Comparison of ENCODE assay signal across 18 cellular contexts in the genomic region with DNA sequence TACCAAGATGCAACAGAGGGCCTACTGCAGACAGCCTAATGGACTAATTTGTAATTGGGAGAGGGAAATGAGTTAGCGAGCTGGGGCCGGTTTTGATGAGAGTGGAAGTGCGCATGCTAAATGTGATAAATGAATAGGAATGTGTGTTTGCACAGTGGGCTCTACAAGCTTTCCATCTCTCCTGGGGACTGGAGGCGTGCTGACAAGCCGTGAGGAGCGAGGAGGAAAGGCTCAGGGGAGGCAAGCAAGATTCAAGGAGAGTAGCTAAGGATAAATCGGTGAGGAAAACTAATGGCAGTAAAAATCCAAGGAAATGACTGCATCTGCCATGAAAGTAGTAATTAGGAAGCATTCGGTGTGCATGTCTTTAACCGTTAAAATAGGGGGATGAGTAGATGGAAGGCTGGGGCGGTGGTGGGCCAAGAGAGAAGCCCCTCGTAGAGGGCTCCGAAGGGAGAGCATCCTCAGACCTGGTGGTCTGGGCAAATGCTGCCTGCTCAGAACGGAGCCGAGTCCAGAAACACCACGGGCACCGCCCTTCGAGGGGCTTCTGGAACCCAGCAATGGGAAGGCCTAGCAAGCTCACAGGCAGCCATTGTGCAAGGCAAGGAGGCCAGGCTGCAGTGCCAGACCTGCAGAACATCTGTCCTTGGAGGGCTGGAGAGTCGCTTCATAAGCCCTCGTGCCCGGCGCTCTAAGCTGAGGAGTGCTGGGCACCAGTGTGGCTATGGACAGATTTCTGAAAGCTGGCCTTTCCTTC.
"Had no signal": no experiment of that assay in that cellular context is flagged by ENCODE, and none has a peak within 500 bp of the region (broad histone marks: within the 10 kb centered on the region; RNA-seq: fewer than 3 reads in every experiment).

No MANE protein-coding gene starts in this region.

- H3K27me3 ChIP-seq: dorsolateral prefrontal cortex, gastrocnemius medialis, neutrophil, right atrium auricular region, sigmoid colon had no signal

- DNase-seq: cortex of kidney; dorsolateral prefrontal cortex; effector CD8-positive, alpha-beta T cell; gastrocnemius medialis; kidney; left cardiac atrium; left ventricle myocardium superior; mesendoderm; naive B cell; sigmoid colon; stimulated activated naive CD4-positive, alpha-beta T cell; trophoblast cell had no signal

- H3K4me3 Mint-ChIP-seq: naive B cell, nephron had no signal

- H3K9me3 ChIP-seq: gastrocnemius medialis, right atrium auricular region, sigmoid colon had no signal

- ATAC-seq: esophagus mucosa, gastrocnemius medialis, left ventricle myocardium superior had no signal

- H3K36me3 ChIP-seq: gastrocnemius medialis, neutrophil, right atrium auricular region, sigmoid colon had no signal

- H3K27ac ChIP-seq: dorsolateral prefrontal cortex, gastrocnemius medialis, neutrophil, right atrium auricular region, sigmoid colon, skin epidermis had no signal

- H3K27me3 Mint-ChIP-seq: naive B cell had no signal

- H3K4me1 ChIP-seq: gastrocnemius medialis, right atrium auricular region, sigmoid colon had no signal

- H3K4me1 Mint-ChIP-seq: naive B cell had no signal

- H3K4me3 ChIP-seq: dorsolateral prefrontal cortex, gastrocnemius medialis, lung, right atrium auricular region, sigmoid colon, skin epidermis had no signal

- H3K27ac Mint-ChIP-seq: nephron had no signal
